Comparison of ENCODE assay signal across 8 cellular contexts in genomic region chr14:94026173-94026885, GRCh38. TPM values are rescaled to one million over a fixed set of nuclear protein-coding genes. Genes with fewer than 3 reads are reported as not detected.
DNase-seq lines count a peak whose midpoint lies in the region; ATAC-seq and TF ChIP-seq lines count a peak whose summit lies in the region.

TSS of gene OTUB2 (plus strand) at chr14:94026340. CDS start at chr14:94026538, 198 bp downstream.

- peak within 1 kb of the TSS; percentile 25 for H3K9ac ChIP-seq in smooth muscle cell (ENCODE audit: low read depth)

- POLR2A ChIA-PET in WTC11 (lab: Charles Lee), result no interaction called here

- no peak within 1 kb of the TSS for H3K27ac Mint-ChIP-seq in WTC11
- peak within 1 kb of the TSS in 2 of 6 donors; percentile 21 to 77 for H3K27ac Mint-ChIP-seq in immature natural killer cell

- no peaks in the 10 kb centered on the region for H3K36me3 Mint-ChIP-seq in WTC11
- H3K36me3 Mint-ChIP-seq in immature natural killer cell, result no peaks in the 10 kb centered on the region

- H3K4me2 ChIP-seq in smooth muscle cell, result peak within 1 kb of the TSS; percentile 85

- H3K79me2 ChIP-seq in ACC112 (ENCODE audit: control insufficient read depth, insufficient read depth, low read length, unreplicated experiment), result no peaks in the 10 kb centered on the region
- no peaks in the 10 kb centered on the region for H3K79me2 ChIP-seq in smooth muscle cell (ENCODE audit: low read depth)

- WGBS in smooth muscle cell (ENCODE audit: low lambda C conversion rate), result 1% methylated on average over 49 of the region's 74 CpGs

- H3K4me3 ChIP-seq in ACC112 (ENCODE audit: low read depth, low read length), result peak within 1 kb of the TSS; percentile 79
- peak within 1 kb of the TSS; percentile 59 for H3K4me3 ChIP-seq in smooth muscle cell

- H3K9me3 Mint-ChIP-seq in WTC11 (no peaks in the 10 kb centered on the region), immature natural killer cell (no peaks in the 10 kb centered on the region)

- H3K4me3 Mint-ChIP-seq in WTC11 (peak within 1 kb of the TSS; percentile 65), immature natural killer cell (peak within 1 kb of the TSS; percentile 80 to 86 (median 85))

- no peak within 1 kb of the TSS for H3K27ac ChIP-seq in ACC112 (ENCODE audit: low read depth, low read length)
- no peak within 1 kb of the TSS for H3K27ac ChIP-seq in caudate nucleus (ENCODE audit: low read depth, low read length)
- H3K27ac ChIP-seq in smooth muscle cell (ENCODE audit: low read depth), result no peak within 1 kb of the TSS

- no peaks in the 10 kb centered on the region for H4K20me1 ChIP-seq in smooth muscle cell (ENCODE audit: low read depth)

- H3F3A ChIP-seq in smooth muscle cell (ENCODE audit: low read depth), result no peaks in the 10 kb centered on the region

- CTCF ChIA-PET in WTC11 (lab: Charles Lee), result interaction anchor here (0.9 to 5.0 kb wide), 10 partner anchors 10 to 460 kb away, joined by 3 to 37 read pairs (median 5); no protein-coding TSS in a partner anchor

- H3K4me1 ChIP-seq in ACC112 (ENCODE audit: control insufficient read depth, insufficient read depth, low read length, unreplicated experiment) (no peaks in the 10 kb centered on the region), smooth muscle cell (ENCODE audit: low read depth) (peaks cover 20% of the 10 kb centered on the region)

- H3K27me3 ChIP-seq in ACC112 (ENCODE audit: insufficient read depth, low read length) (no peaks in the 10 kb centered on the region), smooth muscle cell (ENCODE audit: low read depth) (no peaks in the 10 kb centered on the region)

- H3K36me3 ChIP-seq in ACC112 (ENCODE audit: insufficient read depth, low read length), result no peaks in the 10 kb centered on the region
- no peaks in the 10 kb centered on the region for H3K36me3 ChIP-seq in smooth muscle cell (ENCODE audit: low read depth)

- TF ChIP-seq CTCF in WTC11 (IDR thresholded peaks at IDR 0.05) (no peak), smooth muscle cell (IDR thresholded peaks at IDR 0.05; ENCODE audit: borderline replicate concordance, insufficient read depth, poor library complexity, severe bottlenecking) (no peak)

- no peaks in the 10 kb centered on the region for H3K9me3 ChIP-seq in smooth muscle cell (replicated peaks; ENCODE audit: low read depth)

- peaks cover 20% of the 10 kb centered on the region for H3K4me1 Mint-ChIP-seq in WTC11
- H3K4me1 Mint-ChIP-seq in immature natural killer cell, result peaks cover 7 to 11% of the 10 kb centered on the region in 2 donors

- H2AFZ ChIP-seq in ACC112 (ENCODE audit: low read length, unreplicated experiment) (peak within 1 kb of the TSS; percentile 86), smooth muscle cell (ENCODE audit: low read depth) (peak within 1 kb of the TSS; percentile 6)

- peak; percentile 100 for ATAC-seq in GM18873 (IDR thresholded peaks at IDR 0.05; ENCODE audit: low FRiP score, unreplicated experiment)
- peak; percentile 100 for ATAC-seq in HG03159 (IDR thresholded peaks at IDR 0.05; ENCODE audit: unreplicated experiment)
- peak; percentile 99 for ATAC-seq in WTC11

- H3K27me3 Mint-ChIP-seq in WTC11 (ENCODE audit: low read depth) (no peaks in the 10 kb centered on the region), immature natural killer cell (ENCODE audit: low read depth in 3 of 3) (peaks cover 5 to 10% (median 6%) of the 10 kb centered on the region in 3 donors)

- peak; percentile 98 for DNase-seq in NCI-H2227 (lab: John Stamatoyannopoulos, UW; ENCODE audit: unreplicated experiment)
- DNase-seq in WTC11 (ENCODE audit: low spot score), result peak; percentile 98
- peak; percentile 41 to 99 (median 94) for DNase-seq in caudate nucleus (lab: John Stamatoyannopoulos, UW)
- peak; percentile 93 to 96 (median 94) for DNase-seq in immature natural killer cell
- peak; percentile 73 for DNase-seq in smooth muscle cell (lab: John Stamatoyannopoulos, UW; ENCODE audit: unreplicated experiment)

TF ChIP-seq in WTC11, 78 proteins besides CTCF, POLR2A, EP300 and RAD21 (continues in another document):
- peak; percentile 46; the same call in 1 of the 2 replicates for TF ChIP-seq USF1 (CRISPR knock-in tag; IDR thresholded peaks at IDR 0.05)
- no peak for TF ChIP-seq RELA (CRISPR knock-in tag; IDR thresholded peaks at IDR 0.05; ENCODE audit: borderline replicate concordance)
- TF ChIP-seq E2F5 (CRISPR knock-in tag; IDR thresholded peaks at IDR 0.05), result no peak
- no peak for TF ChIP-seq MYBL2 (CRISPR knock-in tag; IDR thresholded peaks at IDR 0.05)
- no peak for TF ChIP-seq RORB (CRISPR knock-in tag; IDR thresholded peaks at IDR 0.05)
- TF ChIP-seq NR3C1 (CRISPR knock-in tag; conservative IDR thresholded peaks at IDR 0.05; ENCODE audit: low read depth), result no peak
- TF ChIP-seq ZNF219 (CRISPR knock-in tag; IDR thresholded peaks at IDR 0.05; ENCODE audit: borderline replicate concordance), result no peak
- TF ChIP-seq NFATC4 (CRISPR knock-in tag; IDR thresholded peaks at IDR 0.05), result no peak
- TF ChIP-seq TP53 (CRISPR knock-in tag; IDR thresholded peaks at IDR 0.05), result 0 out of 2 replicates have a peak, but pooled peaks have one; percentile 43
- TF ChIP-seq ETV6 (CRISPR knock-in tag; IDR thresholded peaks at IDR 0.05), result no peak
- no peak for TF ChIP-seq ZNF512 (CRISPR knock-in tag; IDR thresholded peaks at IDR 0.05; ENCODE audit: borderline replicate concordance)
- TF ChIP-seq ZNF423 (CRISPR knock-in tag; IDR thresholded peaks at IDR 0.05), result no peak
- TF ChIP-seq ZNF138 (CRISPR knock-in tag; conservative IDR thresholded peaks at IDR 0.05), result no peak
- TF ChIP-seq FOXP1 (CRISPR knock-in tag; IDR thresholded peaks at IDR 0.05; ENCODE audit: borderline replicate concordance), result no peak
- TF ChIP-seq ZNF121 (CRISPR knock-in tag; IDR thresholded peaks at IDR 0.05), result no peak
- TF ChIP-seq FOXK1 (CRISPR knock-in tag; IDR thresholded peaks at IDR 0.05), result no peak
- no peak for TF ChIP-seq PREB (CRISPR knock-in tag; IDR thresholded peaks at IDR 0.05; ENCODE audit: borderline replicate concordance)
- TF ChIP-seq NR2C2 (CRISPR knock-in tag; IDR thresholded peaks at IDR 0.05), result no peak
- TF ChIP-seq GRHL2 (CRISPR knock-in tag; IDR thresholded peaks at IDR 0.05; ENCODE audit: insufficient replicate concordance, severe bottlenecking), result no peak
- no peak for TF ChIP-seq CBFB (CRISPR knock-in tag; IDR thresholded peaks at IDR 0.05; ENCODE audit: low read depth)
- peak; percentile 95 for TF ChIP-seq NFYB (CRISPR knock-in tag; conservative IDR thresholded peaks at IDR 0.05; ENCODE audit: low read depth)
- TF ChIP-seq CREB1 (CRISPR knock-in tag; IDR thresholded peaks at IDR 0.05), result no peak
- peak; percentile 61 for TF ChIP-seq USF2 (CRISPR knock-in tag; IDR thresholded peaks at IDR 0.05)
- no peak for TF ChIP-seq GTF2I (CRISPR knock-in tag; conservative IDR thresholded peaks at IDR 0.05)

RNA-seq across cellular contexts. Expression of gene OTUB2, which starts in this region (rescaled TPM):
- total RNA-seq in WTC11 (2021) (3.5 to 4.5 TPM (median 3.9 TPM) in 3 replicates), smooth muscle cell (2.4 and 5.1 TPM in 2 replicates)
- polyA plus RNA-seq in immature natural killer cell (under 1 TPM in 2 of 3 donors, not detected in 1; 0.22 to 0.33 TPM), smooth muscle cell (1.7 and 4.0 TPM in 2 replicates)

Comparison
In these comparisons a context has a peak if more than half of its experiments do, and no peak if none do; other contexts are left out.
1. Peak in DNase-seq in immature natural killer cell; RNA of the gene not detected or under 1 TPM.